In the genomic region with DNA sequence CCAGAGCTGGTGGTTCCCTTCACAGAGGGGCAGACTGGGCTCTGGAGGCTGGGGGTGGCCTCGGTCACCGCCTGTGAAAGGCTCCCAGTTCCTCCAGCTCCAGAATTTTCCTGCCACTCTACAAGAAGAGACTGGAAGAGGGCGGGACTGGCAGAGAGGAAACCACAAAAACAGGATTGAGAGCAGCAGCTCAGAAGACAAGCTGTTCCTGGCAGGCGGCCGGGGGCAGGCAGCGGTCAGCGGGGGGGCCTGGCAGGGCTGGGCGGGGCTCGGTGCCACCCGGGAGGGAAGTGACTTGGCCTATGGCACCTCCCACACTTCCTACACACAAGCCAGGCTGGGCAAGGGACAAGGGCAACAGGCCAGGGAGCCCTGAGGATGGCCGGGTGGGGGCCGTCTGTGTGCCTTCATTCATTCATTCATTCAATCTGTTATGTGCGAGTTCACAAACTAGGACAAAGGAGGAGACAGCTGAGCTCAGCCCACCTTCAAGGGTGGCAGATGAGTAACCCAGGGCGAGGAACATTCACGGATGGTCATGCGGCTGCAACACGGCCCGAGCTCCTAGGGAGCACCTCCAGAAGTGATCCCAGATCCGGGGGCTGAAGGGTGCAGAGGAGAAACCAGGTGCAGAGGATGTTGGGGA, we compare ENCODE assay signal across 1 cellular context.
TF ChIP-seq lines count a peak whose summit lies in the region.

No MANE protein-coding gene starts in this region.

TF ChIP-seq in H1, 55 proteins besides CTCF, POLR2A, EP300 and RAD21:
- no peak for TF ChIP-seq CHD2 (IDR thresholded peaks at IDR 0.05; ENCODE audit: low read length)
- no peak for TF ChIP-seq KDM1A (IDR thresholded peaks at IDR 0.05; ENCODE audit: borderline replicate concordance, low read length)
- TF ChIP-seq SRF (IDR thresholded peaks at IDR 0.05; ENCODE audit: low read depth, low read length), result no peak
- no peak for TF ChIP-seq KDM4A (IDR thresholded peaks at IDR 0.05; ENCODE audit: low read depth, low read length, severe bottlenecking)
- TF ChIP-seq, protein P1, sequence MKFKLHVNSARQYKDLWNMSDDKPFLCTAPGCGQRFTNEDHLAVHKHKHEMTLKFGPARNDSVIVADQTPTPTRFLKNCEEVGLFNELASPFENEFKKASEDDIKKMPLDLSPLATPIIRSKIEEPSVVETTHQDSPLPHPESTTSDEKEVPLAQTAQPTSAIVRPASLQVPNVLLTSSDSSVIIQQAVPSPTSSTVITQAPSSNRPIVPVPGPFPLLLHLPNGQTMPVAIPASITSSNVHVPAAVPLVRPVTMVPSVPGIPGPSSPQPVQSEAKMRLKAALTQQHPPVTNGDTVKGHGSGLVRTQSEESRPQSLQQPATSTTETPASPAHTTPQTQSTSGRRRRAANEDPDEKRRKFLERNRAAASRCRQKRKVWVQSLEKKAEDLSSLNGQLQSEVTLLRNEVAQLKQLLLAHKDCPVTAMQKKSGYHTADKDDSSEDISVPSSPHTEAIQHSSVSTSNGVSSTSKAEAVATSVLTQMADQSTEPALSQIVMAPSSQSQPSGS (IDR thresholded peaks at IDR 0.05; ENCODE audit: low read length), result no peak
- TF ChIP-seq BCL11A (IDR thresholded peaks at IDR 0.05; ENCODE audit: low read depth in 2 of 2, low read length in 2 of 2), result no peak
- no peak for TF ChIP-seq GABPA (IDR thresholded peaks at IDR 0.05; ENCODE audit: borderline replicate concordance, insufficient read depth, low read length)
- TF ChIP-seq RFX5 (IDR thresholded peaks at IDR 0.05; ENCODE audit: borderline replicate concordance, low read depth, low read length), result no peak
- TF ChIP-seq CEBPB (IDR thresholded peaks at IDR 0.05; ENCODE audit: low read depth, low read length), result no peak
- no peak for TF ChIP-seq ZNF274 (IDR thresholded peaks at IDR 0.05; ENCODE audit: borderline replicate concordance, extremely low read depth, low read length)
- no peak for TF ChIP-seq JUND (IDR thresholded peaks at IDR 0.05; ENCODE audit: low read length)
- TF ChIP-seq EGR1 (IDR thresholded peaks at IDR 0.05; ENCODE audit: borderline replicate concordance, low read depth, low read length), result no peak
- TF ChIP-seq SP2 (IDR thresholded peaks at IDR 0.05; ENCODE audit: low read length), result no peak
- TF ChIP-seq BACH1 (IDR thresholded peaks at IDR 0.05; ENCODE audit: low read length), result no peak
- TF ChIP-seq, protein P2, sequence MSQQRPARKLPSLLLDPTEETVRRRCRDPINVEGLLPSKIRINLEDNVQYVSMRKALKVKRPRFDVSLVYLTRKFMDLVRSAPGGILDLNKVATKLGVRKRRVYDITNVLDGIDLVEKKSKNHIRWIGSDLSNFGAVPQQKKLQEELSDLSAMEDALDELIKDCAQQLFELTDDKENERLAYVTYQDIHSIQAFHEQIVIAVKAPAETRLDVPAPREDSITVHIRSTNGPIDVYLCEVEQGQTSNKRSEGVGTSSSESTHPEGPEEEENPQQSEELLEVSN (IDR thresholded peaks at IDR 0.05), result no peak
- no peak for TF ChIP-seq CBX5 (IDR thresholded peaks at IDR 0.05; ENCODE audit: low read depth, low read length)
- TF ChIP-seq TCF12 (IDR thresholded peaks at IDR 0.05; ENCODE audit: low read depth, low read length), result no peak
